Comparison of ENCODE assay signal across 8 cellular contexts in the genomic region with DNA sequence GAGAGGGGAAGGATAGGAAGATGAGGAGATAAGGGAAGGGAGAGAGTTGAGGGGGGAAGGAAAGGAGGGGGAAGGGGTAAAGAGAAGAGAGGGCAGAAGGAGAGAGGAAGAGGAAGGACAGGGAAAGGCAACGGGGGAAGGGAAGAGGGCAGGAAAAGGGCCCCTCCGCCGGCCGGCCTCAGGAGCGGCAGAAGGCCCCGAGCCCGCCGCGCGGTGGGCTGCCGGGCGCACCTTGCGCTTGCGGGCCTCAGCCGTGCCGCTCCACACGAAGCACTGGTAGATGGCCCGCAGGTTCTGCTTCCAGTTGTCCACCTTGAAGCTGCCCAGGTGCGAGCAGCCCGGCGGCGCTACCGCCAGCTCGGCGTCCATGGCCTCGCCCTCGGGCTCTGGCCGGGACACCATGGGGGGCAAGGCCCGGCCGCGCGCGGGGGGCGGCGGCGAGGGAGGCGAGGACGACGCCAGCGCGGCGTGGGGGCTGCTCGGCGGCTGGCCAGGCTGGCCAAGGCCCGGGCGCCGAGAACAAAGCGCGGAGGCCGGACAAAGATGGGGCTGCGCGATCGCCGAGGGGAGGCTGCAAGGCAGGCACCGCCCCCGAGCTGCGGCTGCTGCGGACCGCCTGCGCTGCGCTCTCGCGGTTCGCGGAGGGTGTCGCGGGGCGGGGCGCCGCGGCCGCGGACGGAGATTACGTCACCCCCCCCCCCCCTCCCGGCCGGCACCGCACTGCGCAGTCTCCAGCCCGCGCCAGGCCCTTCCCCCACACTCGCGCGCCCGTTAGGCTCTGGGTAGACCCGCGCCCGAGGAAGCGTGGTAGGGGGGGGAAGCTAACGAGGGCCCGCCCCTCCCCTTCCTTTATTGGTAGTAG. TPM values are rescaled to one million over a fixed set of nuclear protein-coding genes. Genes with fewer than 3 reads are reported as not detected.
DNase-seq lines count a peak whose midpoint lies in the region; ATAC-seq, FAIRE-seq and TF ChIP-seq lines count a peak whose summit lies in the region.

TSS of gene USP22 (minus strand) at position 578 of the 862 bp plus-strand sequence. CDS start at position 402, 176 bp downstream.

- peak within 1 kb of the TSS; percentile 98 to 100 (median 99) for H3K4me3 Mint-ChIP-seq in brain
- H3K4me3 Mint-ChIP-seq in immature natural killer cell: peak within 1 kb of the TSS; percentile 87 to 93 (median 90)

- no peaks in the 10 kb centered on the region for H3K9me3 ChIP-seq in SK-N-MC (ENCODE audit: low read depth, low read length)
- H3K9me3 ChIP-seq in spleen: no peaks in the 10 kb centered on the region

- H3K27me3 Mint-ChIP-seq in brain (peaks cover 16% of the 10 kb centered on the region), immature natural killer cell (ENCODE audit: low read depth in 3 of 3) (peaks cover 2 to 16% (median 12%) of the 10 kb centered on the region in 3 donors)

- DNase-seq in D721Med (ENCODE audit: insufficient read length, low spot score) (peak; percentile 36), SK-N-MC (ENCODE audit: low read depth, low spot score) (no peak), immature natural killer cell (no peak), spleen (peak; percentile 98), NCI-H82 treated with DMSO at 0.1 percent for 48 hours (lab: John Stamatoyannopoulos, UW; ENCODE audit: unreplicated experiment) (no peak)

- peak within 1 kb of the TSS; percentile 98 to 99 (median 98) for H3K27ac Mint-ChIP-seq in brain
- peak within 1 kb of the TSS; percentile 85 to 96 (median 94) for H3K27ac Mint-ChIP-seq in immature natural killer cell

- no peaks in the 10 kb centered on the region for H3K9me3 Mint-ChIP-seq in brain
- H3K9me3 Mint-ChIP-seq in immature natural killer cell: no peaks in the 10 kb centered on the region

- TF ChIP-seq POLR2A in spleen (IDR thresholded peaks at IDR 0.05): peak in 2 of 3 donors; percentile 58 to 72

- peaks cover 17 to 58% (median 51%) of the 10 kb centered on the region in 6 donors for H3K4me1 ChIP-seq in spleen

- no peak for FAIRE-seq in D721Med (lab: Jason Lieb, UNC)

- no peaks in the 10 kb centered on the region for H3K27me3 ChIP-seq in spleen (replicated peaks in 1 of 7)

- TF ChIP-seq CTCF in D721Med (IDR thresholded peaks at IDR 0.05; ENCODE audit: insufficient read depth, missing control alignments) (no peak), brain (conservative IDR thresholded peaks at IDR 0.05) (no peak), spleen (IDR thresholded peaks at IDR 0.05 in 8 of 11, conservative IDR thresholded peaks at IDR 0.05 in 3 of 11) (no peak)

- intact Hi-C loops in spleen (cut with DNase I; ENCODE audit: low total_unique reads): no loop called here

- peak; percentile 60 for ATAC-seq in GM19328 (IDR thresholded peaks at IDR 0.05; ENCODE audit: unreplicated experiment)
- peak; percentile 65 for ATAC-seq in HG03354 (IDR thresholded peaks at IDR 0.05; ENCODE audit: poor library complexity, severe bottlenecking, unreplicated experiment)

- H3K4me1 Mint-ChIP-seq in brain (peaks cover 46% of the 10 kb centered on the region), immature natural killer cell (peaks cover 30 to 50% of the 10 kb centered on the region in 2 donors)

- H3K36me3 Mint-ChIP-seq in brain: peaks cover 23% of the 10 kb centered on the region
- no peaks in the 10 kb centered on the region for H3K36me3 Mint-ChIP-seq in immature natural killer cell

- H3K4me3 ChIP-seq in SK-N-MC (peak within 1 kb of the TSS; percentile 88), spleen (peak within 1 kb of the TSS; percentile 68 to 99 (median 86))

- peaks cover 13% of the 10 kb centered on the region for H3K36me3 ChIP-seq in SK-N-MC (ENCODE audit: insufficient read depth, low read length)
- H3K36me3 ChIP-seq in spleen: peaks cover 0 to 17% (median 0%) of the 10 kb centered on the region in 6 donors

- H3K27ac ChIP-seq in SK-N-MC (peak within 1 kb of the TSS; percentile 98), spleen (peak within 1 kb of the TSS; percentile 98 to 100 (median 100))

- WGBS in spleen, 5 donors: 0 to 1% (median 1%) methylated on average over 31 to 74 of the region's 91 CpGs

- peak within 1 kb of the TSS; percentile 99 for H3K9ac ChIP-seq in SK-N-MC (ENCODE audit: insufficient read length)

RNA-seq across cellular contexts. Expression of gene USP22, which starts in this region (rescaled TPM):
- polyA plus RNA-seq in brain (ENCODE audit: insufficient read depth, low read depth, low replicate concordance) (199 TPM), immature natural killer cell (10 to 100 TPM in 2 of 3 donors, 1 to 10 TPM in 1; 9.6 to 31.7 (median 21.4) TPM), spleen (10 to 100 TPM; 21.7 to 44.2 (median 26.2) TPM)
- total RNA-seq in spleen: 100 to 1,000 TPM; 131 to 200 (median 162) TPM

Comparison
In these comparisons a context has a peak if more than half of its experiments do, and no peak if none do; other contexts are left out.
1. DNase-seq: peak in D721Med (single experiment) and spleen (single experiment); none in SK-N-MC (single experiment), immature natural killer cell (0 of 3) and NCI-H82 treated with DMSO at 0.1 percent for 48 hours (single experiment).